Comparison of ENCODE assay signal across 16 cellular contexts in the genomic region with DNA sequence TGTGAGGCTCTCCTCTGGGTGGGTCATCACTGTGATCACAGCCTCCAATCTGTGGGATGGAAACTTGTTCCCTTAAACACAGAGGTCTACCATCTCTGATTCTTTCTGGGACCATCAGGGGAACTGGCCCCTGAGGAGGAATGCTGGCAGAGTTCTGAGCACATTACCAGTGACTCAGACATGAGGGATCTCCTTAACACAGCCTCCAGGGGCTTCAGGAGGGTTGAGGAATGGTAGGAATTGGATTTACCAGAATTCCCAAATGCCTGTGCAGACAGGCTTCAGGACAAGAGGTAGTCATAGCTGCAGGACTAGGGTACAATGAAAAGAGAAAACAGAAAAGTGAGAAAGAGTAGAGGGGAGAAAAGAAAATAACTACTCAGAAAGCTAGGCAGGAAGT.
DNase-seq lines count a peak whose midpoint lies in the region; FAIRE-seq and TF ChIP-seq lines count a peak whose summit lies in the region.
"Had no signal": no experiment of that assay in that cellular context is flagged by ENCODE, and none has a peak within 500 bp of the region (broad histone marks: within the 10 kb centered on the region; RNA-seq: fewer than 3 reads in every experiment).

No MANE protein-coding gene starts in this region.

- H3K4me1 Mint-ChIP-seq in MCF 10A (ENCODE audit: insufficient read depth, unreplicated experiment) (peaks cover 5% of the 10 kb centered on the region), type B pancreatic cell (ENCODE audit: unreplicated experiment) (peaks cover 13% of the 10 kb centered on the region)

- H3K9ac ChIP-seq in Loucy (ENCODE audit: low read depth, low read length, poor library complexity, severe bottlenecking) = no peak overlapping the region
- H3K9ac ChIP-seq in keratinocyte (ENCODE audit: control insufficient read depth, extremely low read depth, insufficient read depth, low read length) = no peak overlapping the region
- H3K9ac ChIP-seq: GM23248, SK-N-SH had no signal

- dilution Hi-C loops in keratinocyte (cut with MboI; ENCODE audit: extremely low pct_ligation_motif_present, low sequenced_read_pairs) = no loop called here

- H3K27ac Mint-ChIP-seq in MCF 10A (ENCODE audit: low read depth, unreplicated experiment) = no peak overlapping the region
- H3K27ac Mint-ChIP-seq in type B pancreatic cell = no peak overlapping the region

- H3K27me3 Mint-ChIP-seq in MCF 10A (ENCODE audit: insufficient read depth, unreplicated experiment) = no peaks in the 10 kb centered on the region
- peaks cover 7% of the 10 kb centered on the region for H3K27me3 Mint-ChIP-seq in type B pancreatic cell

- no peaks in the 10 kb centered on the region for H3K9me3 ChIP-seq in Loucy (ENCODE audit: insufficient read depth, low read depth, low read length)
- no peaks in the 10 kb centered on the region for H3K9me3 ChIP-seq in keratinocyte (ENCODE audit: control insufficient read depth, low read depth, low read length)
- H3K9me3 ChIP-seq: SK-N-SH had no signal

- H3K4me3 Mint-ChIP-seq in MCF 10A (ENCODE audit: unreplicated experiment) = no peak overlapping the region
- H3K4me3 Mint-ChIP-seq in type B pancreatic cell = no peak overlapping the region

- H3K27me3 ChIP-seq in Loucy (ENCODE audit: insufficient read depth, low read length, poor library complexity, severe bottlenecking) = no peaks in the 10 kb centered on the region
- H3K27me3 ChIP-seq in keratinocyte (ENCODE audit: control insufficient read depth, extremely low read depth, insufficient read depth, low read length) = no peaks in the 10 kb centered on the region

- DNase-seq in MCF 10A (ENCODE audit: unreplicated experiment) (peak; percentile 61), keratinocyte (ENCODE audit: low read depth, low spot score) (no peak), GM13977 (ENCODE audit: low spot score) (no peak), type B pancreatic cell (ENCODE audit: extremely low spot score, unreplicated experiment) (no peak), amygdala (lab: John Stamatoyannopoulos, UW) (no peak)
- DNase-seq in stimulated activated CD4-positive, alpha-beta T cell treated with anti-CD3 and anti-CD28 coated beads, Interleukin-2, amount 100 ng/mL, for 24 hours = no peak
- DNase-seq: AML-193, GF-D8, GM23248, NCI-H1105 treated with DMSO at 0.1 percent for 48 hours, NCI-H1694, SHP77, SK-N-SH had no signal

- POLR2A ChIA-PET in MCF 10A (lab: Yijun Ruan, JAX) = no interaction called here

- no peak overlapping the region for H3K4me3 ChIP-seq in Loucy (ENCODE audit: low read length, poor library complexity, severe bottlenecking)
- no peak overlapping the region for H3K4me3 ChIP-seq in keratinocyte (ENCODE audit: control insufficient read depth in 2 of 3, extremely low read depth in 1 of 3, insufficient read depth in 2 of 3, low read depth in 1 of 3, low read length in 3 of 3)
- H3K4me3 ChIP-seq: GM23248 had no signal

- CTCF ChIA-PET in MCF 10A (lab: Yijun Ruan, JAX) = interaction anchor here (0.7 to 0.8 kb wide), 3 partner anchors 41 to 1223 kb away, joined by 3 to 4 read pairs (median 3); no protein-coding TSS in a partner anchor

- H2AFZ ChIP-seq in Loucy (ENCODE audit: low read length) (0 out of 2 replicates have a peak overlapping the region, but pooled peaks have one; percentile 21), keratinocyte (ENCODE audit: control insufficient read depth, low read length) (peak overlapping the region; percentile 27)
- H2AFZ ChIP-seq: GM23248 had no signal

- no peak overlapping the region for H3K4me2 ChIP-seq in Loucy (ENCODE audit: low read depth, low read length, poor library complexity, severe bottlenecking)
- peak overlapping the region; percentile 54 for H3K4me2 ChIP-seq in keratinocyte (ENCODE audit: control insufficient read depth, extremely low read depth, insufficient read depth, low read depth, low read length)
- H3K4me2 ChIP-seq: SK-N-SH had no signal

- intact Hi-C loops in MCF 10A (cut with micrococcal nuclease) = no loop called here

- FAIRE-seq in keratinocyte (lab: Jason Lieb, UNC) = peak; percentile 71
- FAIRE-seq: RCC 7860 had no signal

- H3K36me3 ChIP-seq in Loucy (ENCODE audit: insufficient read depth, low read length) (no peaks in the 10 kb centered on the region), keratinocyte (ENCODE audit: control insufficient read depth in 2 of 2, extremely low read depth in 1 of 2, insufficient read depth in 2 of 2, low read length in 2 of 2) (no peaks in the 10 kb centered on the region)

- no peaks in the 10 kb centered on the region for H3K9me1 ChIP-seq in keratinocyte (ENCODE audit: control insufficient read depth, extremely low read depth, insufficient read depth, low read length)

- H3K9me2 ChIP-seq in Loucy (replicated peaks; ENCODE audit: low read depth, low read length) = no peaks in the 10 kb centered on the region
- H3K9me2 ChIP-seq: SK-N-SH had no signal

- TF ChIP-seq CTCF in Loucy (conservative IDR thresholded peaks at IDR 0.05; ENCODE audit: low read length) = no peak
- no peak for TF ChIP-seq CTCF in MCF 10A (IDR thresholded peaks at IDR 0.05; ENCODE audit: unreplicated experiment)
- no peak for TF ChIP-seq CTCF in keratinocyte (optimal IDR thresholded peaks at IDR 0.05 in 1 of 3, IDR thresholded peaks at IDR 0.05 in 1 of 3, conservative IDR thresholded peaks at IDR 0.05 in 1 of 3; ENCODE audit: extremely low read depth in 1 of 3, insufficient read depth in 2 of 3, low read length in 3 of 3)
- no peak for TF ChIP-seq CTCF in GM13977 (IDR thresholded peaks at IDR 0.05; ENCODE audit: extremely low read depth, insufficient read depth, missing control alignments)
- TF ChIP-seq CTCF in type B pancreatic cell (conservative IDR thresholded peaks at IDR 0.05) = no peak

- H3K9me3 Mint-ChIP-seq in MCF 10A (ENCODE audit: unreplicated experiment) (no peaks in the 10 kb centered on the region), type B pancreatic cell (peaks cover 11% of the 10 kb centered on the region)

- in situ Hi-C loops in GM13977 (cut with MboI; ENCODE audit: low pct_unique_long_range_greater_than_20kb, low sequenced_read_pairs, unreplicated experiment) = no loop called here

- no peaks in the 10 kb centered on the region for H3F3A ChIP-seq in Loucy (ENCODE audit: low read depth)

- no TSS peak for BruUV-seq in MCF 10A (replicated peaks; lab: Mats Ljungman, UMichigan)

- H3K27ac ChIP-seq in keratinocyte (ENCODE audit: control insufficient read depth, insufficient read depth, low read length) = no peak overlapping the region
- H3K27ac ChIP-seq: C4-2B, GM23248 had no signal

- no peaks in the 10 kb centered on the region for H4K20me1 ChIP-seq in Loucy (ENCODE audit: insufficient read depth, low read length, poor library complexity, severe bottlenecking)
- no peaks in the 10 kb centered on the region for H4K20me1 ChIP-seq in keratinocyte (ENCODE audit: control insufficient read depth, extremely low read depth, insufficient read depth, low read length)

- no peaks in the 10 kb centered on the region for H3K36me3 Mint-ChIP-seq in MCF 10A (ENCODE audit: insufficient read depth, unreplicated experiment)
- H3K36me3 Mint-ChIP-seq in type B pancreatic cell = no peaks in the 10 kb centered on the region

- H3K4me1 ChIP-seq in Loucy (ENCODE audit: insufficient read depth, low read length, poor library complexity, severe bottlenecking) (no peaks in the 10 kb centered on the region), keratinocyte (ENCODE audit: control insufficient read depth, extremely low read depth, insufficient read depth, low read length) (peaks cover 11% of the 10 kb centered on the region)

- no peaks in the 10 kb centered on the region for H3K79me2 ChIP-seq in Loucy (ENCODE audit: insufficient read depth, low read length)
- H3K79me2 ChIP-seq in keratinocyte (ENCODE audit: control insufficient read depth, insufficient read depth, low read length) = no peaks in the 10 kb centered on the region
